Comparison of ENCODE assay signal across 22 cellular contexts in the genomic region with DNA sequence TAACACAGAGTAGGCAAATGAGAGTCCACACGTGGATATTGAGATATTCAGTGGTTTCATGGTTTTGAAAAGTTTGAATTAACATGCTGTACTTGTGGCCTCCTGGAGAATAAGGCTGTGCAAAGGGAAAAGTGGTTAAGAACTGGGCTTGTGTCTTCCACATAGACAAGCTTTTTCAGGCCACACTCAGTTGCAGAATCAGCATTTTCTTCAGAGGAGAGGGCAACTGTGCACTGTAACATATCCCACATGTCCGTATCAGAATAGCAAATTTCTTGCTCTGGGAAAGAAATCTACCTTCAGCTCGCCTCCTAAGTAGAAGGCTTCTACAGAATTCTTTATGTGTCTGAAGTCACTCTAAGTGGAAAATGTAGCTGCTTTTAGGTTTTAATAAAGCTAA.
"Had no signal": no experiment of that assay in that cellular context is flagged by ENCODE, and none has a peak within 500 bp of the region (broad histone marks: within the 10 kb centered on the region; RNA-seq: fewer than 3 reads in every experiment).

No MANE protein-coding gene starts in this region.

- DNase-seq: colonic mucosa; effector CD8-positive, alpha-beta T cell; foreskin melanocyte; left ventricle myocardium superior; lower lobe of right lung; natural killer cell; occipital lobe; ovary; posterior cingulate gyrus; psoas muscle; right cardiac atrium; spleen; stimulated activated CD4-positive, alpha-beta T cell treated with anti-CD3 and anti-CD28 coated beads, Interleukin-4, amount 100 ng/mL, for 4 hours; stimulated activated naive CD8-positive, alpha-beta T cell treated with anti-CD3 and anti-CD28 coated beads, Interleukin-15, Interleukin-2, amounts not matched to agents 100 U/mL and 50 U/mL, for 24 hours; substantia nigra; testis; tibial artery had no signal

- H3K9me3 ChIP-seq: colonic mucosa, esophagus muscularis mucosa, lower lobe of right lung, ovary, psoas muscle, spleen, testis, tibial artery had no signal

- FAIRE-seq: endothelial cell of umbilical vein, keratinocyte had no signal

- ATAC-seq: left ventricle myocardium superior; lower lobe of right lung; natural killer cell; psoas muscle; right cardiac atrium; stimulated activated memory B cell treated with anti-CD40 and anti-IgM and Interleukin-4, amounts not matched to agents 10 μg/mL and 1 μg/mL and 100 μg/mL, for 72 hours; stimulated activated naive CD8-positive, alpha-beta T cell treated with anti-CD3 and anti-CD28 coated beads, Interleukin-15, Interleukin-2, amounts not matched to agents 100 U/mL and 50 U/mL, for 24 hours had no signal

- H3K27ac ChIP-seq: colonic mucosa, esophagus muscularis mucosa, lower lobe of right lung, ovary, psoas muscle, skin epidermis, spleen, testis, tibial artery had no signal

- H3K4me3 ChIP-seq: colonic mucosa, esophagus muscularis mucosa, lower lobe of right lung, ovary, psoas muscle, skin epidermis, spleen, testis, tibial artery had no signal

- H3K4me1 ChIP-seq: colonic mucosa, esophagus muscularis mucosa, lower lobe of right lung, psoas muscle, spleen, testis, tibial artery had no signal

- H3K36me3 ChIP-seq: colonic mucosa, esophagus muscularis mucosa, lower lobe of right lung, ovary, spleen, tibial artery had no signal

- H3K27me3 ChIP-seq: colonic mucosa, esophagus muscularis mucosa, ovary, spleen, testis, tibial artery had no signal
